8 cellular contexts compared by ENCODE assay signal in genomic region chr22:43993072-43993760, GRCh38. TPM values are rescaled to one million over a fixed set of nuclear protein-coding genes. Genes with fewer than 3 reads are reported as not detected.
A peak's percentile ranks its signal among the peaks of the same experiment; 100 is the strongest.
DNase-seq lines count a peak whose midpoint lies in the region; ATAC-seq, FAIRE-seq and TF ChIP-seq lines count a peak whose summit lies in the region.

No MANE protein-coding gene starts in this region.

- no peaks in the 10 kb centered on the region for H3K9me3 Mint-ChIP-seq in naive thymus-derived CD8-positive, alpha-beta T cell

- H3K4me1 Mint-ChIP-seq in naive thymus-derived CD8-positive, alpha-beta T cell = peaks cover 19 to 43% (median 37%) of the 10 kb centered on the region in 4 donors

- peak; percentile 97 for TF ChIP-seq CTCF in epithelial cell of proximal tubule (conservative IDR thresholded peaks at IDR 0.05; ENCODE audit: low read depth, low read length)

- DNase-seq in Ammon's horn (ENCODE audit: low spot score) (peak; percentile 67), H54 (ENCODE audit: insufficient read length, low spot score) (peak; percentile 17), NOMO-1 treated with DMSO at 0.1 percent for 48 hours (lab: John Stamatoyannopoulos, UW; ENCODE audit: unreplicated experiment) (peak; percentile 54), activated T-cell treated with anti-CD3 and anti-CD28 coated beads for 1 hour (ENCODE audit: low read depth) (peak; percentile 40), epithelial cell of proximal tubule (ENCODE audit: low read depth) (no peak)
- peak; percentile 40 to 75 (median 51) for DNase-seq in naive thymus-derived CD8-positive, alpha-beta T cell
- peak; percentile 53 for DNase-seq in stimulated activated naive CD4-positive, alpha-beta T cell treated with Interleukin-2 at 50 U/mL for 16 hours (lab: John Stamatoyannopoulos, UW)

- POLR2A ChIA-PET in naive thymus-derived CD8-positive, alpha-beta T cell (lab: Charles Lee) = no interaction called here

- FAIRE-seq in H54 (lab: Jason Lieb, UNC) = no peak

- peak overlapping the region in 2 of 10 donors; percentile 29 to 40 for H3K4me3 Mint-ChIP-seq in naive thymus-derived CD8-positive, alpha-beta T cell

- peak overlapping the region in 8 of 10 donors; percentile 35 to 86 (median 70) for H3K27ac Mint-ChIP-seq in naive thymus-derived CD8-positive, alpha-beta T cell

- ATAC-seq in naive thymus-derived CD8-positive, alpha-beta T cell = peak; percentile 60 to 62
- ATAC-seq in GM18861 (IDR thresholded peaks at IDR 0.05; ENCODE audit: unreplicated experiment) = no peak

- no peak overlapping the region for H3K4me3 ChIP-seq in epithelial cell of proximal tubule (ENCODE audit: low read depth, low read length)

- TF ChIP-seq POLR2A in H54 (IDR thresholded peaks at IDR 0.05; ENCODE audit: low read depth, low read length) = no peak

- no peaks in the 10 kb centered on the region for H3K27me3 Mint-ChIP-seq in naive thymus-derived CD8-positive, alpha-beta T cell

- peaks cover 0 to 77% (median 11%) of the 10 kb centered on the region in 3 donors for H3K36me3 Mint-ChIP-seq in naive thymus-derived CD8-positive, alpha-beta T cell

RNA-seq across cellular contexts. Expression of gene PARVB, which starts 30.9 kb away (rescaled TPM):
- total RNA-seq in epithelial cell of proximal tubule = 74.2 and 79.9 TPM in 2 replicates
- 1 to 10 TPM; 6.9 to 7.0 TPM for total RNA-seq in naive thymus-derived CD8-positive, alpha-beta T cell
- polyA plus RNA-seq in naive thymus-derived CD8-positive, alpha-beta T cell = under 1 TPM in 1 of 3 donors, not detected in 2; 0.91 TPM

RNA-seq across cellular contexts. Expression of gene SAMM50, which starts 38.0 kb away (rescaled TPM):
- total RNA-seq in epithelial cell of proximal tubule = 40.8 and 51.7 TPM in 2 replicates
- 10 to 100 TPM; 37.7 to 38.1 TPM for total RNA-seq in naive thymus-derived CD8-positive, alpha-beta T cell
- 10 to 100 TPM; 70.2 to 71.6 (median 70.5) TPM for polyA plus RNA-seq in naive thymus-derived CD8-positive, alpha-beta T cell
